1 cellular context compared by ENCODE assay signal in genomic region chr4:78437608-78438088, GRCh38.
TF ChIP-seq lines count a peak whose summit lies in the region.

No MANE protein-coding gene starts in this region.

TF ChIP-seq in WTC11, 78 proteins besides CTCF, POLR2A, EP300 and RAD21 (continued from another document):
- no peak for TF ChIP-seq ZNF532 (CRISPR knock-in tag; IDR thresholded peaks at IDR 0.05; ENCODE audit: borderline replicate concordance)
